11 cellular contexts compared by ENCODE assay signal in the genomic region with DNA sequence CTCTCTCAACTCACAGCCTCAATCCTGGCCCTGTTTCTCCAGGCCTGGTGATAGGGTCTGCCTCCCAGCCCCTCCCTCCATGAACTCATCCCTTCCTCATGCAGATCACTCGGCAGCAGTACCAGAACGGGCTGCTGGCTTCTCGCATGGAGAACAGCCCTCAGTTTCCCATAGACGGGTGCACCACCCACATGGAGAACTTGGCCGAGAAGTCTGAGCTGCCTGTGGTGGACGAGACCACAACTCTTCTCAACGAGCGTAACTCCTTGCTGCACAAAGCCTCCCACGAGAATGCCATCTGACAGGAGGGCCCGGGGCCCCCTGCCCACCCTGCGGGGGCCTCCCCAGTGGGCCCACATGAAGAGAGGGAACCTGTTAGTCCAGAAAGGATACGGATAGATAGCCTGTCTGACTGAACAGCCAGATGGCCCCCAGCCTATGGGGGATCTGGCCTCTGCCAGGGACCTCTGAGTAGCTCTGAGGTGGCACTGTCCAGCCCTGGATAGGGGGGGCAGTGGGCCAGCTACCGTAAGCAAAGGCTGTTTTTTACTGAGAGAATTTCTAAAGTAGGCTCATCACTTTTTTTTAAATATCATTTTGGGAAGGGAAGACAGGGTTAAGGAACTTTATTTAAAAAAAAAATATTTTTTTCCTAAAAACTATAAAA.
"Had no signal": no experiment of that assay in that cellular context is flagged by ENCODE, and none has a peak within 500 bp of the region (broad histone marks: within the 10 kb centered on the region; RNA-seq: fewer than 3 reads in every experiment).

No MANE protein-coding gene starts in this region.

- H3K4me3 ChIP-seq: upper lobe of right lung had no signal

- H3K9me3 ChIP-seq: upper lobe of right lung had no signal

- H3K4me1 Mint-ChIP-seq: mesothelial cell of epicardium had no signal

- H3K27ac ChIP-seq: brain microvascular endothelial cell, foreskin keratinocyte, upper lobe of right lung had no signal

- DNase-seq: activated CD8-positive, alpha-beta memory T cell treated with anti-CD3 and anti-CD28 coated beads, Interleukin-2, amount 10 ng/mL, durations not matched to agents 7 days and 5 days; activated effector memory CD4-positive, alpha-beta T cell treated with anti-CD3 and anti-CD28 coated beads, Interleukin-2, amount 50 U/mL, for 16 hours; activated naive CD8-positive, alpha-beta T cell treated with anti-CD3 and anti-CD28 coated beads for 36 hours; activated T-cell treated with anti-CD3 and anti-CD28 coated beads, Interleukin-2, amount 50 U/mL, for 4 hours; brain microvascular endothelial cell; foreskin keratinocyte; stimulated activated CD4-positive, alpha-beta T cell treated with anti-CD3 and anti-CD28 coated beads, Interleukin-1b, Interleukin-23, amount 100 ng/mL, for 48 hours; stimulated activated naive B cell treated with anti-CD40 and anti-IgM and Interleukin-4, amounts not matched to agents 10 μg/mL and 1 μg/mL and 100 μg/mL, for 72 hours; upper lobe of right lung had no signal

- H3K4me3 Mint-ChIP-seq: activated CD8-positive, alpha-beta memory T cell treated with anti-CD3 and anti-CD28 coated beads, Interleukin-2, amount 10 ng/mL, durations not matched to agents 7 days and 5 days; activated naive CD8-positive, alpha-beta T cell treated with anti-CD3 and anti-CD28 coated beads for 36 hours; activated T-cell treated with anti-CD3 and anti-CD28 coated beads, Interleukin-2, amount 50 U/mL, for 4 hours; mesothelial cell of epicardium; stimulated activated naive B cell treated with anti-CD40 and anti-IgM and Interleukin-4, amounts not matched to agents 10 μg/mL and 1 μg/mL and 100 μg/mL, for 72 hours had no signal

- H3K36me3 ChIP-seq: brain microvascular endothelial cell had no signal

- H3K4me1 ChIP-seq: foreskin keratinocyte had no signal

- H3K27me3 Mint-ChIP-seq: activated CD8-positive, alpha-beta memory T cell treated with anti-CD3 and anti-CD28 coated beads, Interleukin-2, amount 10 ng/mL, durations not matched to agents 7 days and 5 days; activated naive CD8-positive, alpha-beta T cell treated with anti-CD3 and anti-CD28 coated beads for 36 hours; stimulated activated naive B cell treated with anti-CD40 and anti-IgM and Interleukin-4, amounts not matched to agents 10 μg/mL and 1 μg/mL and 100 μg/mL, for 72 hours had no signal

- H3K9me3 Mint-ChIP-seq: activated naive CD8-positive, alpha-beta T cell treated with anti-CD3 and anti-CD28 coated beads for 36 hours; activated T-cell treated with anti-CD3 and anti-CD28 coated beads, Interleukin-2, amount 50 U/mL, for 4 hours; mesothelial cell of epicardium; stimulated activated naive B cell treated with anti-CD40 and anti-IgM and Interleukin-4, amounts not matched to agents 10 μg/mL and 1 μg/mL and 100 μg/mL, for 72 hours had no signal

- ATAC-seq: activated CD4-positive, CD25-positive, alpha-beta regulatory T cell treated with anti-CD3 and anti-CD28 coated beads, Interleukin-2, amount 50 U/mL, for 24 hours; activated CD8-positive, alpha-beta memory T cell treated with anti-CD3 and anti-CD28 coated beads, Interleukin-2, amount 10 ng/mL, durations not matched to agents 7 days and 5 days; activated T-cell treated with anti-CD3 and anti-CD28 coated beads, Interleukin-2, amount 50 U/mL, for 4 hours; foreskin keratinocyte; stimulated activated naive B cell treated with anti-CD40 and anti-IgM and Interleukin-4, amounts not matched to agents 10 μg/mL and 1 μg/mL and 100 μg/mL, for 72 hours had no signal

- H3K27me3 ChIP-seq: brain microvascular endothelial cell, foreskin keratinocyte, upper lobe of right lung had no signal

- H3K27ac Mint-ChIP-seq: activated CD8-positive, alpha-beta memory T cell treated with anti-CD3 and anti-CD28 coated beads, Interleukin-2, amount 10 ng/mL, durations not matched to agents 7 days and 5 days; activated naive CD8-positive, alpha-beta T cell treated with anti-CD3 and anti-CD28 coated beads for 36 hours; mesothelial cell of epicardium; stimulated activated naive B cell treated with anti-CD40 and anti-IgM and Interleukin-4, amounts not matched to agents 10 μg/mL and 1 μg/mL and 100 μg/mL, for 72 hours had no signal
